ENCODE assay signal across 1 cellular context in genomic region chr5:154754460-154755360, GRCh38.
TF ChIP-seq lines count a peak whose summit lies in the region.

No MANE protein-coding gene starts in this region.

TF ChIP-seq in HepG2, 621 proteins besides CTCF, POLR2A, EP300 and RAD21 (continued from another document and continues in another):
- TF ChIP-seq TSC22D2 (CRISPR knock-in tag; IDR thresholded peaks at IDR 0.05; ENCODE audit: borderline replicate concordance) (no peak; the same call in 1 of the 2 replicates), SALL1 (CRISPR knock-in tag; IDR thresholded peaks at IDR 0.05) (peak; percentile 93), ZNF687 (CRISPR knock-in tag; IDR thresholded peaks at IDR 0.05) (peak; percentile 96), ZFP62 (CRISPR knock-in tag; IDR thresholded peaks at IDR 0.05) (no peak), ARNT2 (CRISPR knock-in tag; IDR thresholded peaks at IDR 0.05; ENCODE audit: low read depth) (peak; percentile 88), ZNF33A (CRISPR knock-in tag; IDR thresholded peaks at IDR 0.05; ENCODE audit: borderline replicate concordance) (no peak), ZBTB20 (CRISPR knock-in tag; IDR thresholded peaks at IDR 0.05; ENCODE audit: borderline replicate concordance, low read depth) (no peak), ATF4 (CRISPR knock-in tag; IDR thresholded peaks at IDR 0.05) (peak in 1 of 2 experiments; percentile 99; a peak in 2 of 4 replicates), MXD4 (CRISPR knock-in tag; IDR thresholded peaks at IDR 0.05) (peak; percentile 83), ZNF709 (CRISPR knock-in tag; IDR thresholded peaks at IDR 0.05) (no peak; the same call in 1 of the 2 replicates), ATF7 (IDR thresholded peaks at IDR 0.05) (no peak), ATF7 (CRISPR knock-in tag; IDR thresholded peaks at IDR 0.05) (no peak), PAXIP1 (CRISPR knock-in tag; conservative IDR thresholded peaks at IDR 0.05) (peak; percentile 70), SNAI1 (CRISPR knock-in tag; IDR thresholded peaks at IDR 0.05; ENCODE audit: borderline replicate concordance) (no peak), MTERF4 (CRISPR knock-in tag; IDR thresholded peaks at IDR 0.05) (0 out of 2 replicates have a peak, but pooled peaks have one; percentile 61), NONO (IDR thresholded peaks at IDR 0.05) (no peak), NONO (CRISPR knock-in tag; conservative IDR thresholded peaks at IDR 0.05) (peak; percentile 75; the same call in 1 of the 2 replicates), ZNF280B (CRISPR knock-in tag; IDR thresholded peaks at IDR 0.05; ENCODE audit: borderline replicate concordance) (peak; percentile 76; the same call in 1 of the 2 replicates), CCDC6 (CRISPR knock-in tag; IDR thresholded peaks at IDR 0.05) (peak; percentile 97), ZNF251 (CRISPR knock-in tag; IDR thresholded peaks at IDR 0.05) (no peak), ZNF225 (CRISPR knock-in tag; IDR thresholded peaks at IDR 0.05) (no peak), HIC2 (CRISPR knock-in tag; IDR thresholded peaks at IDR 0.05; ENCODE audit: low read depth) (no peak), FOXA3 (CRISPR knock-in tag; IDR thresholded peaks at IDR 0.05) (peak; percentile 80), ARNT (IDR thresholded peaks at IDR 0.05) (no peak), MIER3 (CRISPR knock-in tag; IDR thresholded peaks at IDR 0.05; ENCODE audit: borderline replicate concordance) (peak; percentile 75; the same call in 1 of the 2 replicates), RFXANK (CRISPR knock-in tag; IDR thresholded peaks at IDR 0.05) (no peak), ZBTB44 (CRISPR knock-in tag; IDR thresholded peaks at IDR 0.05) (no peak), ZNF773 (CRISPR knock-in tag; IDR thresholded peaks at IDR 0.05; ENCODE audit: borderline replicate concordance) (no peak), ZNF281 (CRISPR knock-in tag; IDR thresholded peaks at IDR 0.05; ENCODE audit: borderline replicate concordance) (peak; percentile 91), FOXK1 (CRISPR knock-in tag; IDR thresholded peaks at IDR 0.05; ENCODE audit: borderline replicate concordance, low read depth) (peak; percentile 48; the same call in 1 of the 2 replicates), ETS1 (CRISPR knock-in tag; IDR thresholded peaks at IDR 0.05) (no peak), XBP1 (CRISPR knock-in tag; IDR thresholded peaks at IDR 0.05) (no peak), ATF2 (CRISPR knock-in tag; IDR thresholded peaks at IDR 0.05) (peak; percentile 70; the same call in 1 of the 2 replicates), ZMYM4 (CRISPR knock-in tag; IDR thresholded peaks at IDR 0.05) (peak; percentile 89), HMG20B (CRISPR knock-in tag; conservative IDR thresholded peaks at IDR 0.05) (no peak), ZNF431 (CRISPR knock-in tag; IDR thresholded peaks at IDR 0.05; ENCODE audit: borderline replicate concordance, low read depth) (no peak), ZNF672 (CRISPR knock-in tag; IDR thresholded peaks at IDR 0.05) (no peak), HOXD1 (CRISPR knock-in tag; IDR thresholded peaks at IDR 0.05) (no peak), THAP11 (CRISPR knock-in tag; IDR thresholded peaks at IDR 0.05) (peak; percentile 74), JDP2 (CRISPR knock-in tag; IDR thresholded peaks at IDR 0.05; ENCODE audit: borderline replicate concordance) (no peak; the same call in 1 of the 2 replicates), SIX4 (CRISPR knock-in tag; IDR thresholded peaks at IDR 0.05) (peak; percentile 78)
